Comparison of ENCODE assay signal across 12 cellular contexts in genomic region chr14:39034481-39035296, GRCh38.
DNase-seq lines count a peak whose midpoint lies in the region; ATAC-seq, FAIRE-seq and TF ChIP-seq lines count a peak whose summit lies in the region.
"Had no signal": no experiment of that assay in that cellular context is flagged by ENCODE, and none has a peak within 500 bp of the region (broad histone marks: within the 10 kb centered on the region; RNA-seq: fewer than 3 reads in every experiment).

No MANE protein-coding gene starts in this region.

- no peak for DNase-seq in AG04449 (ENCODE audit: low read depth, low spot score)
- peak; percentile 19 to 32 for DNase-seq in Kasumi-1 (lab: John Stamatoyannopoulos, UW)
- DNase-seq in WTC11 (ENCODE audit: low spot score): peak; percentile 27
- DNase-seq in inferior parietal cortex (ENCODE audit: extremely low spot score): peak; percentile 40
- no peak for DNase-seq in stimulated activated CD4-positive, alpha-beta T cell treated with anti-CD3 and anti-CD28 coated beads, Interleukin-4, amount 100 ng/mL, for 24 hours
- DNase-seq in effector CD8-positive, alpha-beta T cell (lab: John Stamatoyannopoulos, UW): no peak
- DNase-seq in frontal cortex (ENCODE audit: low spot score in 2 of 2): no peak
- DNase-seq in cortex of kidney (lab: John Stamatoyannopoulos, UW): no peak
- DNase-seq: activated CD4-positive, alpha-beta T cell treated with anti-CD3 and anti-CD28 coated beads, Interleukin-2, amount 50 U/mL, for 48 hours; aorta; COR-L47; HCEC 1CT had no signal

- no peaks in the 10 kb centered on the region for H3K4me1 Mint-ChIP-seq in WTC11

- POLR2A ChIA-PET in AG04449 (lab: Yijun Ruan, JAX): no interaction called here
- POLR2A ChIA-PET in WTC11 (lab: Charles Lee): interaction anchor here (0.6 kb wide), 1 partner anchor 136 kb away, joined by 3 read pairs; no protein-coding TSS in a partner anchor

- no peak overlapping the region for H3K27ac Mint-ChIP-seq in WTC11

- TF ChIP-seq CTCF in AG04449 (IDR thresholded peaks at IDR 0.05; ENCODE audit: insufficient read depth, low read length, missing control alignments): peak; percentile 18
- peak; percentile 39 for TF ChIP-seq CTCF in WTC11 (IDR thresholded peaks at IDR 0.05)

- FAIRE-seq in frontal cortex (lab: Jason Lieb, UNC): no peak

- no peak overlapping the region for H3K4me3 Mint-ChIP-seq in WTC11

- peak; percentile 75 for ATAC-seq in WTC11

- CTCF ChIA-PET in AG04449 (lab: Yijun Ruan, JAX): interaction anchor here (0.6 to 2.1 kb wide), 16 partner anchors 9 to 837 kb away, joined by 3 to 12 read pairs (median 4); no protein-coding TSS in a partner anchor
- CTCF ChIA-PET in WTC11 (lab: Charles Lee): interaction anchor here (0.8 to 1.6 kb wide), 17 partner anchors 8 to 429 kb away, joined by 3 to 23 read pairs (median 4); partner anchors contain the start of genes SEC23A and TRAPPC6B

- no peak overlapping the region for H3K4me3 ChIP-seq in AG04449 (ENCODE audit: low read depth, low read length)

- peaks cover 30% of the 10 kb centered on the region for H3K36me3 Mint-ChIP-seq in WTC11

- H3K27me3 Mint-ChIP-seq in WTC11 (ENCODE audit: low read depth): no peaks in the 10 kb centered on the region

- no peaks in the 10 kb centered on the region for H3K9me3 Mint-ChIP-seq in WTC11

TF ChIP-seq in WTC11, 78 proteins besides CTCF, POLR2A, EP300 and RAD21:
- TF ChIP-seq ZNF317 (CRISPR knock-in tag; IDR thresholded peaks at IDR 0.05; ENCODE audit: borderline replicate concordance, low read depth): no peak
- no peak for TF ChIP-seq TP53 (CRISPR knock-in tag; IDR thresholded peaks at IDR 0.05)
- TF ChIP-seq ZNF263 (CRISPR knock-in tag; IDR thresholded peaks at IDR 0.05; ENCODE audit: low read depth): no peak
- no peak for TF ChIP-seq NR1H2 (CRISPR knock-in tag; IDR thresholded peaks at IDR 0.05)
- TF ChIP-seq GTF2I (CRISPR knock-in tag; conservative IDR thresholded peaks at IDR 0.05): no peak
- no peak for TF ChIP-seq ZBTB43 (CRISPR knock-in tag; IDR thresholded peaks at IDR 0.05)

Comparison
In these comparisons a context has a peak if more than half of its experiments do, and no peak if none do; other contexts are left out.
1. DNase-seq: peak in Kasumi-1 (2 of 2), WTC11 (single experiment) and inferior parietal cortex (single experiment); none in AG04449 (single experiment), stimulated activated CD4-positive, alpha-beta T cell treated with anti-CD3 and anti-CD28 coated beads, Interleukin-4, amount 100 ng/mL, for 24 hours (single experiment), effector CD8-positive, alpha-beta T cell (single experiment), frontal cortex (0 of 2) and cortex of kidney (single experiment).